In genomic region chr22:22843848-22844247, GRCh38 we compare ENCODE assay signal across 22 cellular contexts. TPM values are rescaled to one million over a fixed set of nuclear protein-coding genes. Genes with fewer than 3 reads are reported as not detected.
"Had no signal": no experiment of that assay in that cellular context is flagged by ENCODE, and none has a peak within 500 bp of the region (broad histone marks: within the 10 kb centered on the region; RNA-seq: fewer than 3 reads in every experiment).

No MANE protein-coding gene starts in this region.

- H3K36me3 ChIP-seq: breast epithelium, right atrium auricular region, tibial nerve, uterus had no signal

- H3K9me3 ChIP-seq: right atrium auricular region, uterus had no signal

- H3K4me1 ChIP-seq: breast epithelium, right atrium auricular region, tibial nerve, uterus had no signal

- ATAC-seq: activated T-cell treated with anti-CD3 and anti-CD28 coated beads, Interleukin-2, amount 50 U/mL, for 72 hours; left cardiac atrium had no signal

- H3K27me3 ChIP-seq: breast epithelium, right atrium auricular region, tibial nerve had no signal

- H3K27ac ChIP-seq: breast epithelium, right atrium auricular region, skin epidermis, tibial nerve, uterus had no signal

- FAIRE-seq: astrocyte, endometrium, islet of Langerhans, TTC549 had no signal

- DNase-seq: activated CD4-positive, alpha-beta T cell treated with anti-CD3 and anti-CD28 coated beads, Interleukin-2, amount 50 U/mL, for 4 hours; activated gamma-delta T cell; activated T-cell treated with anti-CD3 and anti-CD28 coated beads, Interleukin-2, amount 50 U/mL, for 72 hours; cortex of kidney; erythroblast; foreskin melanocyte; glutamatergic neuron; hippocampal formation; left cardiac atrium; uterus had no signal

- H3K4me3 ChIP-seq: breast epithelium, right atrium auricular region, skin epidermis, tibial nerve, uterus had no signal

RNA-seq across cellular contexts. Expression of gene IGLL5, which starts 43.8 kb away (rescaled TPM):
- total RNA-seq: activated CD8-positive, alpha-beta memory T cell treated with anti-CD3 and anti-CD28 coated beads for 36 hours; activated T-cell treated with anti-CD3 and anti-CD28 coated beads, Interleukin-2, amount 50 U/mL, for 72 hours; astrocyte; lung microvascular endothelial cell; mesothelial cell of epicardium; progenitor cell of endocrine pancreas had no signal
